8 cellular contexts compared by ENCODE assay signal in genomic region chr2:234952270-234953115, GRCh38. TPM values are rescaled to one million over a fixed set of nuclear protein-coding genes. Genes with fewer than 3 reads are reported as not detected.
DNase-seq lines count a peak whose midpoint lies in the region; ATAC-seq and TF ChIP-seq lines count a peak whose summit lies in the region.

No MANE protein-coding gene starts in this region.

- ATAC-seq in activated CD4-positive, CD25-positive, alpha-beta regulatory T cell treated with anti-CD3 and anti-CD28 coated beads, Interleukin-2, amount 50 U/mL, for 24 hours = no peak
- ATAC-seq in HG03439 (IDR thresholded peaks at IDR 0.05; ENCODE audit: unreplicated experiment) = no peak
- ATAC-seq in GM21786 (IDR thresholded peaks at IDR 0.05; ENCODE audit: unreplicated experiment) = no peak

- no peaks in the 10 kb centered on the region for H3K9me3 Mint-ChIP-seq in H9

- peaks cover 53 to 57% of the 10 kb centered on the region in 2 experiments for H3K4me1 Mint-ChIP-seq in H9

- DNase-seq in H9 (no peak), SJSA1 (ENCODE audit: low read depth in 1 of 2, low spot score in 2 of 2) (peak in 1 of 2 experiments; percentile 57), fibroblast of mammary gland (ENCODE audit: low read depth) (no peak), OCI-M1 (lab: John Stamatoyannopoulos, UW) (no peak)

- H3K4me3 ChIP-seq in SJSA1 (peak overlapping the region; percentile 89), fibroblast of mammary gland (ENCODE audit: control insufficient read depth, low read depth, low read length) (peak overlapping the region; percentile 76), neural cell (ENCODE audit: low read length) (peak overlapping the region; percentile 90)

- peaks cover 32% of the 10 kb centered on the region for H3K23me2 ChIP-seq in H9 (ENCODE audit: insufficient read length, low read depth, low read length, poor library complexity, severe bottlenecking)

- no peak for TF ChIP-seq CTCF in H9 (conservative IDR thresholded peaks at IDR 0.05)
- TF ChIP-seq CTCF in fibroblast of mammary gland (conservative IDR thresholded peaks at IDR 0.05; ENCODE audit: control insufficient read depth, insufficient read depth, low read depth, low read length) = no peak
- no peak for TF ChIP-seq CTCF in neural cell (IDR thresholded peaks at IDR 0.05; ENCODE audit: poor library complexity, severe bottlenecking)

- H3K27ac ChIP-seq in H9 (ENCODE audit: insufficient read length, low read depth, low read length) (no peak overlapping the region), SJSA1 (peak overlapping the region; percentile 89), neural cell (ENCODE audit: low read length) (no peak overlapping the region)

- no peak overlapping the region for H2BK20ac ChIP-seq in H9 (ENCODE audit: low read depth, low read length, poor library complexity, severe bottlenecking)

- peak overlapping the region; percentile 54; the same call in 1 of the 2 replicates for H3K14ac ChIP-seq in H9 (ENCODE audit: insufficient read depth, low read length)

- peaks cover 0 to 19% (median 14%) of the 10 kb centered on the region in 3 experiments; a peak in 4 of 7 replicates for H3K36me3 Mint-ChIP-seq in H9 (ENCODE audit: insufficient read depth in 1 of 3, low read depth in 3 of 3)

- H3K9me3 ChIP-seq in H9 (ENCODE audit: control insufficient read depth, low read depth, low read length) (no peaks in the 10 kb centered on the region), SJSA1 (replicated peaks) (no peaks in the 10 kb centered on the region), neural cell (ENCODE audit: low read length) (no peaks in the 10 kb centered on the region)

- TF ChIP-seq EP300 in neural cell (conservative IDR thresholded peaks at IDR 0.05; ENCODE audit: poor library complexity, severe bottlenecking) = no peak

- no peaks in the 10 kb centered on the region for H3F3A ChIP-seq in neural cell (ENCODE audit: insufficient read depth, low read length, poor library complexity, severe bottlenecking)

- H3K27me3 Mint-ChIP-seq in H9 (ENCODE audit: low read depth) = peaks cover 24% of the 10 kb centered on the region

- no peak overlapping the region for H2BK15ac ChIP-seq in H9 (ENCODE audit: low read depth, low read length)

- H2AFZ ChIP-seq in H9 (ENCODE audit: low read length) (no peak overlapping the region), neural cell (ENCODE audit: low read depth, low read length) (peak overlapping the region; percentile 40)

- H3K79me2 ChIP-seq in H9 (ENCODE audit: insufficient read depth, low read length) = peaks cover 20% of the 10 kb centered on the region; the same call in 1 of the 2 replicates
- peaks cover 53% of the 10 kb centered on the region for H3K79me2 ChIP-seq in neural cell (replicated peaks; ENCODE audit: insufficient read depth, low read length)

- peak; percentile 4 for TF ChIP-seq RAD21 in neural cell (conservative IDR thresholded peaks at IDR 0.05)

- no peak overlapping the region for H2BK12ac ChIP-seq in H9 (ENCODE audit: insufficient read length, low read depth, low read length)

- peak overlapping the region; percentile 13 for H3K18ac ChIP-seq in H9 (ENCODE audit: insufficient read length, low read depth, low read length)

- H3K4me2 ChIP-seq in H9 (ENCODE audit: insufficient read depth, insufficient read length, low read length) (peak overlapping the region; percentile 72), neural cell (ENCODE audit: low read length) (peak overlapping the region; percentile 52)

- H2BK5ac ChIP-seq in H9 (ENCODE audit: insufficient read length, low read length) = no peak overlapping the region

- H3T11ph ChIP-seq in H9 (ENCODE audit: low read length) = no peak overlapping the region

- peak overlapping the region in 1 of 3 experiments; percentile 91; a peak in 2 of 7 replicates for H3K27ac Mint-ChIP-seq in H9

- no peaks in the 10 kb centered on the region for H4K20me1 ChIP-seq in H9 (ENCODE audit: control insufficient read depth, insufficient read depth, insufficient read length)
- H4K20me1 ChIP-seq in neural cell (ENCODE audit: insufficient read depth) = no peaks in the 10 kb centered on the region

- no peak overlapping the region for H4K91ac ChIP-seq in H9 (ENCODE audit: insufficient read length, low read depth, low read length)

- no peaks in the 10 kb centered on the region for H3K9me2 ChIP-seq in neural cell (ENCODE audit: insufficient read depth, low read length)

- H2BK120ac ChIP-seq in H9 (ENCODE audit: low read depth, low read length, poor library complexity, severe bottlenecking) = no peak overlapping the region

- H3K23ac ChIP-seq in H9 (ENCODE audit: insufficient read length, low read depth, low read length) = no peak overlapping the region

- H2AK5ac ChIP-seq in H9 (ENCODE audit: insufficient read length, low read length) = no peak overlapping the region

- peaks cover 4% of the 10 kb centered on the region for H3K79me1 ChIP-seq in H9 (ENCODE audit: insufficient read depth, low read depth, low read length, poor library complexity, severe bottlenecking)

- H3K36me3 ChIP-seq in SJSA1 (peaks cover 52% of the 10 kb centered on the region), neural cell (ENCODE audit: insufficient read depth, low read length) (no peaks in the 10 kb centered on the region)

- no peak overlapping the region for H4K5ac ChIP-seq in H9 (ENCODE audit: insufficient read length, low read depth, low read length)

- H3K9ac ChIP-seq in H9 (ENCODE audit: extremely low read depth, insufficient read length, low read length) = peak overlapping the region; percentile 49
- H3K9ac ChIP-seq in neural cell (ENCODE audit: low read length) = peak overlapping the region; percentile 62

- no peak overlapping the region for H3K56ac ChIP-seq in H9 (ENCODE audit: insufficient read length, low read depth, low read length)

- no peaks in the 10 kb centered on the region; the same call in 1 of the 2 replicates for H3K27me3 ChIP-seq in H9 (ENCODE audit: insufficient read depth, low read length)
- no peaks in the 10 kb centered on the region for H3K27me3 ChIP-seq in SJSA1 (replicated peaks)
- no peaks in the 10 kb centered on the region for H3K27me3 ChIP-seq in neural cell (ENCODE audit: insufficient read depth, low read depth, low read length)

- peak overlapping the region; percentile 88 to 89 for H3K4me3 Mint-ChIP-seq in H9

- H3K4me1 ChIP-seq in H9 (ENCODE audit: insufficient read depth, low read length) (peaks cover 14% of the 10 kb centered on the region), SJSA1 (replicated peaks) (peaks cover 68% of the 10 kb centered on the region)

- WGBS in H9 (ENCODE audit: extremely low coverage, insufficient read length, low lambda C conversion rate) = no CpG with 5 or more reads among the region's 102 CpGs

- no peak overlapping the region for H3K4ac ChIP-seq in H9 (ENCODE audit: low read depth, low read length)

- H4K8ac ChIP-seq in H9 (replicated peaks; ENCODE audit: insufficient read length, low read depth, low read length) = no peak overlapping the region

TF ChIP-seq in neural cell, 6 proteins besides CTCF, POLR2A, EP300 and RAD21:
- TF ChIP-seq REST (IDR thresholded peaks at IDR 0.05; ENCODE audit: borderline replicate concordance) (no peak), MXI1 (conservative IDR thresholded peaks at IDR 0.05; ENCODE audit: poor library complexity, severe bottlenecking) (peak; percentile 46), POLR2AphosphoS5 (IDR thresholded peaks at IDR 0.05) (no peak), EZH2 (IDR thresholded peaks at IDR 0.05; ENCODE audit: borderline replicate concordance, insufficient read depth, low read length, poor library complexity, severe bottlenecking) (no peak), TAF1 (IDR thresholded peaks at IDR 0.05; ENCODE audit: low read depth) (no peak), SMC3 (conservative IDR thresholded peaks at IDR 0.05; ENCODE audit: poor library complexity) (peak; percentile 12)

RNA-seq across cellular contexts. Expression of gene SH3BP4, which starts 0.7 kb away (rescaled TPM):
- 88.5 and 93.8 TPM in 2 replicates for total RNA-seq in H9 (2021)
- 78.6 and 117 TPM in 2 replicates for total RNA-seq in SJSA1 (2014; rRNA removed; shearing (Covaris generic))
- 3.1 and 3.3 TPM in 2 replicates for polyA plus RNA-seq in neural cell
- 7.5 TPM in 2 replicates for polyA minus RNA-seq in neural cell
